16 cellular contexts compared by ENCODE assay signal in genomic region chr5:112669328-112669963, GRCh38.
A peak's percentile ranks its signal among the peaks of the same experiment; 100 is the strongest.
DNase-seq lines count a peak whose midpoint lies in the region; ATAC-seq and TF ChIP-seq lines count a peak whose summit lies in the region.
"Had no signal": no experiment of that assay in that cellular context is flagged by ENCODE, and none has a peak within 500 bp of the region (broad histone marks: within the 10 kb centered on the region; RNA-seq: fewer than 3 reads in every experiment).

No MANE protein-coding gene starts in this region.

- H2AFZ ChIP-seq in GM23338 (peak overlapping the region; percentile 29; the same call in 1 of the 2 replicates), neuron (ENCODE audit: low read depth, low read length) (peak overlapping the region; percentile 43), OCI-LY7 (ENCODE audit: low read length) (no peak overlapping the region)

- ATAC-seq in GM23338 = peak; percentile 62
- ATAC-seq: CD8-positive, alpha-beta T cell had no signal

- intact Hi-C loops in OCI-LY7 (cut with micrococcal nuclease; ENCODE audit: unreplicated experiment) = no loop called here

- no peaks in the 10 kb centered on the region for H3K27me3 Mint-ChIP-seq in GM23338 (ENCODE audit: insufficient read depth, low read depth, poor library complexity)

- H3K4me2 ChIP-seq in GM23338 (no peak overlapping the region), OCI-LY7 (ENCODE audit: low read length) (no peak overlapping the region)
- H3K4me2 ChIP-seq: BLaER1 had no signal

- no peak for TF ChIP-seq CTCF in GM23338 (conservative IDR thresholded peaks at IDR 0.05; ENCODE audit: low read depth in 2 of 2)
- no peak for TF ChIP-seq CTCF in OCI-LY7 (conservative IDR thresholded peaks at IDR 0.05; ENCODE audit: low read length)

- H3K4me1 ChIP-seq in GM23338 (ENCODE audit: insufficient read depth) = no peaks in the 10 kb centered on the region
- H3K4me1 ChIP-seq in neuron (ENCODE audit: insufficient read depth, low read length) = peaks cover 5% of the 10 kb centered on the region
- no peaks in the 10 kb centered on the region for H3K4me1 ChIP-seq in OCI-LY7 (ENCODE audit: insufficient read depth, low read length, poor library complexity, severe bottlenecking)
- H3K4me1 ChIP-seq: BLaER1 had no signal

- DNase-seq in GM23338 (ENCODE audit: low spot score) (no peak), NCI-H2227 treated with DMSO at 0.1 percent for 48 hours (lab: John Stamatoyannopoulos, UW) (peak; percentile 49), hippocampal formation (lab: John Stamatoyannopoulos, UW) (peak; percentile 6 to 59), OCI-LY7 (ENCODE audit: low spot score) (no peak), NOMO-1 treated with DMSO at 0.1 percent for 48 hours (lab: John Stamatoyannopoulos, UW; ENCODE audit: unreplicated experiment) (no peak), NCI-H1694 (lab: John Stamatoyannopoulos, UW) (no peak), cerebellum (ENCODE audit: low spot score) (no peak)
- DNase-seq: CD8-positive, alpha-beta T cell; HCEC 1CT; MV-4-11; NCI-H1930; NCI-H510A treated with DMSO at 0.1 percent for 48 hours; SHP77 treated with DMSO at 0.1 percent for 48 hours had no signal

- H3K9me3 ChIP-seq in neuron (ENCODE audit: low read length) (no peaks in the 10 kb centered on the region), OCI-LY7 (ENCODE audit: low read length) (no peaks in the 10 kb centered on the region)
- H3K9me3 ChIP-seq: BLaER1 had no signal

- no peaks in the 10 kb centered on the region for H3K9me3 Mint-ChIP-seq in GM23338
- H3K9me3 Mint-ChIP-seq: CD8-positive, alpha-beta T cell had no signal

- no peak overlapping the region for H3K27ac ChIP-seq in GM23338 (ENCODE audit: low read depth)
- H3K27ac ChIP-seq in OCI-LY7 (ENCODE audit: low read depth, low read length, poor library complexity, severe bottlenecking) = no peak overlapping the region
- H3K27ac ChIP-seq: BLaER1, HL-60 had no signal

- H3K36me3 ChIP-seq in GM23338 (ENCODE audit: insufficient read depth) (no peaks in the 10 kb centered on the region), neuron (ENCODE audit: insufficient read depth, low read length) (no peaks in the 10 kb centered on the region), OCI-LY7 (ENCODE audit: insufficient read depth, low read length) (no peaks in the 10 kb centered on the region)
- H3K36me3 ChIP-seq: BLaER1 had no signal

- H3K27me3 ChIP-seq in GM23338 (ENCODE audit: insufficient read depth) (no peaks in the 10 kb centered on the region), neuron (ENCODE audit: insufficient read depth, low read length) (no peaks in the 10 kb centered on the region)
- H3K27me3 ChIP-seq: BLaER1 had no signal

- H3K79me2 ChIP-seq in GM23338 (replicated peaks; ENCODE audit: insufficient read depth) (no peaks in the 10 kb centered on the region), OCI-LY7 (ENCODE audit: insufficient read depth, low read depth, low read length) (no peaks in the 10 kb centered on the region)

- H3K36me3 Mint-ChIP-seq in GM23338 (ENCODE audit: low read depth) = no peaks in the 10 kb centered on the region
- H3K36me3 Mint-ChIP-seq: CD8-positive, alpha-beta T cell had no signal

- H3K4me3 ChIP-seq in GM23338 (no peak overlapping the region), neuron (ENCODE audit: low read length) (no peak overlapping the region), OCI-LY7 (ENCODE audit: low read depth, low read length, poor library complexity, severe bottlenecking) (no peak overlapping the region)
- H3K4me3 ChIP-seq: BLaER1 had no signal

- BruUV-seq in OCI-LY7 (replicated peaks; lab: Mats Ljungman, UMichigan) = no TSS peak

- H3F3A ChIP-seq in GM23338 (replicated peaks; ENCODE audit: low read depth) = no peaks in the 10 kb centered on the region

- no peak overlapping the region for H3K4me3 Mint-ChIP-seq in GM23338
- H3K4me3 Mint-ChIP-seq: CD8-positive, alpha-beta T cell had no signal

- no peak overlapping the region for H3K27ac Mint-ChIP-seq in GM23338
- H3K27ac Mint-ChIP-seq: CD8-positive, alpha-beta T cell had no signal

- H3K9me2 ChIP-seq in GM23338 (ENCODE audit: insufficient read depth) (no peaks in the 10 kb centered on the region), OCI-LY7 (ENCODE audit: insufficient read depth, low read length) (no peaks in the 10 kb centered on the region)

- no peaks in the 10 kb centered on the region; the same call in 2 of the 3 replicates for H3K4me1 Mint-ChIP-seq in GM23338

- POLR2A ChIA-PET in OCI-LY7 (lab: Charles Lee) = interaction anchor here (1.5 kb wide), 1 partner anchor 13 kb away, joined by 4 read pairs; no protein-coding TSS in a partner anchor

- no peaks in the 10 kb centered on the region for H4K20me1 ChIP-seq in GM23338 (replicated peaks; ENCODE audit: insufficient read depth)
- no peaks in the 10 kb centered on the region for H4K20me1 ChIP-seq in OCI-LY7 (ENCODE audit: insufficient read depth, low read length)
- H4K20me1 ChIP-seq: BLaER1 had no signal

- CTCF ChIA-PET in OCI-LY7 (lab: Charles Lee; ENCODE audit: unreplicated experiment) = no interaction called here

TF ChIP-seq in GM23338, 12 proteins besides CTCF, POLR2A, EP300 and RAD21 (continues in another document):
- TF ChIP-seq ZNF114 (CRISPR knock-in tag; IDR thresholded peaks at IDR 0.05) (no peak), ZNF331 (CRISPR knock-in tag; IDR thresholded peaks at IDR 0.05; ENCODE audit: low read depth) (no peak), POLR2AphosphoS5 (IDR thresholded peaks at IDR 0.05; ENCODE audit: low read depth) (no peak), EZH2 (IDR thresholded peaks at IDR 0.05; ENCODE audit: low read depth, unreplicated experiment) (no peak), NANOG (IDR thresholded peaks at IDR 0.05; ENCODE audit: borderline replicate concordance) (no peak), CREB1 (CRISPR knock-in tag; IDR thresholded peaks at IDR 0.05; ENCODE audit: low read depth) (no peak), ETS1 (IDR thresholded peaks at IDR 0.05) (no peak), JUNB (IDR thresholded peaks at IDR 0.05; ENCODE audit: unreplicated experiment) (no peak), EZH2phosphoT487 (IDR thresholded peaks at IDR 0.05; ENCODE audit: unreplicated experiment) (no peak)

Comparison
In these comparisons a context has a peak if more than half of its experiments do, and no peak if none do; other contexts are left out.
1. DNase-seq: peak in NCI-H2227 treated with DMSO at 0.1 percent for 48 hours (single experiment) and hippocampal formation (2 of 2); none in GM23338 (single experiment), OCI-LY7 (single experiment), NOMO-1 treated with DMSO at 0.1 percent for 48 hours (single experiment), NCI-H1694 (single experiment) and cerebellum (single experiment).